In genomic region chr1:226132731-226133503, GRCh38 we compare ENCODE assay signal across 10 cellular contexts. TPM values are rescaled to one million over a fixed set of nuclear protein-coding genes. Genes with fewer than 3 reads are reported as not detected.
DNase-seq lines count a peak whose midpoint lies in the region; ATAC-seq, FAIRE-seq and TF ChIP-seq lines count a peak whose summit lies in the region.
"Had no signal": no experiment of that assay in that cellular context is flagged by ENCODE, and none has a peak within 500 bp of the region (broad histone marks: within the 10 kb centered on the region; RNA-seq: fewer than 3 reads in every experiment).

No MANE protein-coding gene starts in this region.

- no peak overlapping the region for H3K4me3 Mint-ChIP-seq in activated naive CD8-positive, alpha-beta T cell treated with anti-CD3 and anti-CD28 coated beads, Interleukin-2, amount 50 U/mL, for 24 hours
- H3K4me3 Mint-ChIP-seq in activated naive CD8-positive, alpha-beta T cell treated with anti-CD3 and anti-CD28 coated beads for 36 hours: no peak overlapping the region
- H3K4me3 Mint-ChIP-seq in activated T-cell treated with anti-CD3 and anti-CD28 coated beads, Interleukin-2, amount 50 U/mL, for 24 hours: no peak overlapping the region

- H4K91ac ChIP-seq in mesenchymal stem cell (ENCODE audit: low read length): no peak overlapping the region

- H3K36me3 Mint-ChIP-seq in activated naive CD8-positive, alpha-beta T cell treated with anti-CD3 and anti-CD28 coated beads, Interleukin-2, amount 50 U/mL, for 24 hours (ENCODE audit: low read depth): no peaks in the 10 kb centered on the region
- no peaks in the 10 kb centered on the region for H3K36me3 Mint-ChIP-seq in activated naive CD8-positive, alpha-beta T cell treated with anti-CD3 and anti-CD28 coated beads for 36 hours
- no peaks in the 10 kb centered on the region for H3K36me3 Mint-ChIP-seq in activated T-cell treated with anti-CD3 and anti-CD28 coated beads, Interleukin-2, amount 50 U/mL, for 24 hours (ENCODE audit: low read depth)

- peak overlapping the region; percentile 19 for H2AFZ ChIP-seq in keratinocyte (ENCODE audit: control insufficient read depth, low read length)
- H2AFZ ChIP-seq in mesenchymal stem cell (ENCODE audit: low read depth, low read length): no peak overlapping the region

- peak overlapping the region; percentile 35 for H3K27ac Mint-ChIP-seq in activated naive CD8-positive, alpha-beta T cell treated with anti-CD3 and anti-CD28 coated beads, Interleukin-2, amount 50 U/mL, for 24 hours
- no peak overlapping the region for H3K27ac Mint-ChIP-seq in activated naive CD8-positive, alpha-beta T cell treated with anti-CD3 and anti-CD28 coated beads for 36 hours
- no peak overlapping the region for H3K27ac Mint-ChIP-seq in activated T-cell treated with anti-CD3 and anti-CD28 coated beads, Interleukin-2, amount 50 U/mL, for 24 hours

- no peak overlapping the region for H3K9ac ChIP-seq in keratinocyte (ENCODE audit: control insufficient read depth, extremely low read depth, insufficient read depth, low read length)
- no peak overlapping the region for H3K9ac ChIP-seq in mesenchymal stem cell (ENCODE audit: low read length)

- H3K4me2 ChIP-seq in keratinocyte (ENCODE audit: control insufficient read depth, extremely low read depth, insufficient read depth, low read depth, low read length) (peak overlapping the region; percentile 20), mesenchymal stem cell (ENCODE audit: low read length, poor library complexity, severe bottlenecking) (no peak overlapping the region)

- peaks cover 22% of the 10 kb centered on the region for H3K4me1 ChIP-seq in keratinocyte (ENCODE audit: control insufficient read depth, extremely low read depth, insufficient read depth, low read length)
- H3K4me1 ChIP-seq in stomach: peaks cover 43 to 69% (median 57%) of the 10 kb centered on the region in 4 donors
- H3K4me1 ChIP-seq in SJCRH30: peaks cover 21% of the 10 kb centered on the region
- H3K4me1 ChIP-seq in mesenchymal stem cell (ENCODE audit: control insufficient read depth, insufficient read depth, low read depth, low read length): peaks cover 41% of the 10 kb centered on the region

- no peak overlapping the region for H3K18ac ChIP-seq in mesenchymal stem cell (ENCODE audit: low read depth in 1 of 2, low read length in 2 of 2)

- no peaks in the 10 kb centered on the region for H3K9me3 Mint-ChIP-seq in activated naive CD8-positive, alpha-beta T cell treated with anti-CD3 and anti-CD28 coated beads, Interleukin-2, amount 50 U/mL, for 24 hours
- H3K9me3 Mint-ChIP-seq in activated naive CD8-positive, alpha-beta T cell treated with anti-CD3 and anti-CD28 coated beads for 36 hours: no peaks in the 10 kb centered on the region
- no peaks in the 10 kb centered on the region for H3K9me3 Mint-ChIP-seq in activated T-cell treated with anti-CD3 and anti-CD28 coated beads, Interleukin-2, amount 50 U/mL, for 24 hours

- no peaks in the 10 kb centered on the region for H3K79me1 ChIP-seq in mesenchymal stem cell (replicated peaks; ENCODE audit: low read length, poor library complexity, severe bottlenecking)

- peak overlapping the region in 1 of 2 experiments; percentile 41 for H3K14ac ChIP-seq in mesenchymal stem cell (ENCODE audit: low read length in 2 of 2)

- H3K4me1 Mint-ChIP-seq in activated naive CD8-positive, alpha-beta T cell treated with anti-CD3 and anti-CD28 coated beads, Interleukin-2, amount 50 U/mL, for 24 hours: peaks cover 2% of the 10 kb centered on the region
- H3K4me1 Mint-ChIP-seq in activated naive CD8-positive, alpha-beta T cell treated with anti-CD3 and anti-CD28 coated beads for 36 hours: peaks cover 4% of the 10 kb centered on the region
- H3K4me1 Mint-ChIP-seq in activated T-cell treated with anti-CD3 and anti-CD28 coated beads, Interleukin-2, amount 50 U/mL, for 24 hours (ENCODE audit: low read depth): peaks cover under 1% of the 10 kb centered on the region

- no peaks in the 10 kb centered on the region for H3K9me3 ChIP-seq in keratinocyte (ENCODE audit: control insufficient read depth, low read depth, low read length)
- H3K9me3 ChIP-seq in stomach: no peaks in the 10 kb centered on the region
- no peaks in the 10 kb centered on the region for H3K9me3 ChIP-seq in SJCRH30 (replicated peaks)
- no peaks in the 10 kb centered on the region for H3K9me3 ChIP-seq in mesenchymal stem cell (ENCODE audit: control insufficient read depth, low read length)

- no peak overlapping the region for H3K23ac ChIP-seq in mesenchymal stem cell (ENCODE audit: low read length in 2 of 2)

- TF ChIP-seq EP300 in stomach (IDR thresholded peaks at IDR 0.05): no peak

- H3K27ac ChIP-seq in keratinocyte (ENCODE audit: control insufficient read depth, insufficient read depth, low read length) (no peak overlapping the region), stomach (peak overlapping the region; percentile 72 to 83 (median 76)), SJCRH30 (no peak overlapping the region), mesenchymal stem cell (ENCODE audit: low read length, poor library complexity, severe bottlenecking) (no peak overlapping the region)

- no peak overlapping the region for H3K4me3 ChIP-seq in keratinocyte (ENCODE audit: control insufficient read depth in 2 of 3, extremely low read depth in 1 of 3, insufficient read depth in 2 of 3, low read depth in 1 of 3, low read length in 3 of 3)
- peak overlapping the region in 1 of 4 donors; percentile 13 for H3K4me3 ChIP-seq in stomach
- H3K4me3 ChIP-seq in SJCRH30: no peak overlapping the region
- H3K4me3 ChIP-seq in mesenchymal stem cell (ENCODE audit: insufficient read depth in 1 of 2, low read depth in 1 of 2, low read length in 2 of 2): no peak overlapping the region

- no peak overlapping the region for H2BK12ac ChIP-seq in mesenchymal stem cell (ENCODE audit: low read length in 2 of 2)

- TF ChIP-seq CTCF in keratinocyte (optimal IDR thresholded peaks at IDR 0.05 in 1 of 3, IDR thresholded peaks at IDR 0.05 in 1 of 3, conservative IDR thresholded peaks at IDR 0.05 in 1 of 3; ENCODE audit: extremely low read depth in 1 of 3, insufficient read depth in 2 of 3, low read length in 3 of 3) (no peak), stomach (IDR thresholded peaks at IDR 0.05) (no peak)

- no peaks in the 10 kb centered on the region for H3K36me3 ChIP-seq in keratinocyte (ENCODE audit: control insufficient read depth in 2 of 2, extremely low read depth in 1 of 2, insufficient read depth in 2 of 2, low read length in 2 of 2)
- no peaks in the 10 kb centered on the region for H3K36me3 ChIP-seq in stomach
- no peaks in the 10 kb centered on the region for H3K36me3 ChIP-seq in SJCRH30
- peaks cover 0 to 5% of the 10 kb centered on the region in 2 experiments for H3K36me3 ChIP-seq in mesenchymal stem cell (ENCODE audit: control insufficient read depth in 1 of 2, insufficient read depth in 2 of 2, low read depth in 1 of 2, low read length in 2 of 2)

- dilution Hi-C loops in keratinocyte (cut with MboI; ENCODE audit: extremely low pct_ligation_motif_present, low sequenced_read_pairs): no loop called here

- H2AK5ac ChIP-seq in mesenchymal stem cell (ENCODE audit: low read length, severe bottlenecking): no peak overlapping the region

- no peaks in the 10 kb centered on the region for H3K27me3 Mint-ChIP-seq in activated naive CD8-positive, alpha-beta T cell treated with anti-CD3 and anti-CD28 coated beads, Interleukin-2, amount 50 U/mL, for 24 hours
- no peaks in the 10 kb centered on the region for H3K27me3 Mint-ChIP-seq in activated naive CD8-positive, alpha-beta T cell treated with anti-CD3 and anti-CD28 coated beads for 36 hours
- H3K27me3 Mint-ChIP-seq in activated T-cell treated with anti-CD3 and anti-CD28 coated beads, Interleukin-2, amount 50 U/mL, for 24 hours: no peaks in the 10 kb centered on the region

- intact Hi-C loops in stomach (cut with DNase I; ENCODE audit: low total_unique reads): no loop called here

- no peak for ATAC-seq in activated naive CD8-positive, alpha-beta T cell treated with anti-CD3 and anti-CD28 coated beads, Interleukin-2, amount 50 U/mL, for 24 hours

- no peak overlapping the region for H2BK120ac ChIP-seq in mesenchymal stem cell (ENCODE audit: low read depth, low read length)

- H4K8ac ChIP-seq in mesenchymal stem cell (ENCODE audit: low read length): no peak overlapping the region

- H4K20me1 ChIP-seq in keratinocyte (ENCODE audit: control insufficient read depth, extremely low read depth, insufficient read depth, low read length): no peaks in the 10 kb centered on the region

- no peak overlapping the region for H2BK15ac ChIP-seq in mesenchymal stem cell (ENCODE audit: low read depth, poor library complexity, severe bottlenecking)

- 32 to 47% (median 42%) methylated on average over 10 to 17 of the region's 17 CpGs for WGBS in stomach, 5 donors
- 89% methylated on average over 17 of the region's 17 CpGs for WGBS in mesenchymal stem cell

- peak; percentile 79 for FAIRE-seq in keratinocyte (lab: Jason Lieb, UNC)

- H3K79me2 ChIP-seq in keratinocyte (ENCODE audit: control insufficient read depth, insufficient read depth, low read length): no peaks in the 10 kb centered on the region

- H3K27me3 ChIP-seq in keratinocyte (ENCODE audit: control insufficient read depth, extremely low read depth, insufficient read depth, low read length): no peaks in the 10 kb centered on the region
- no peaks in the 10 kb centered on the region for H3K27me3 ChIP-seq in stomach
- no peaks in the 10 kb centered on the region for H3K27me3 ChIP-seq in SJCRH30
- H3K27me3 ChIP-seq in mesenchymal stem cell (ENCODE audit: control insufficient read depth in 1 of 2, insufficient read depth in 1 of 2, low read length in 2 of 2): peaks cover 0 to 27% of the 10 kb centered on the region in 2 experiments

- no peak overlapping the region for H3K4ac ChIP-seq in mesenchymal stem cell (ENCODE audit: low read depth in 1 of 2, low read length in 2 of 2)

- H3K9me1 ChIP-seq in keratinocyte (ENCODE audit: control insufficient read depth, extremely low read depth, insufficient read depth, low read length): no peaks in the 10 kb centered on the region

- H2BK5ac ChIP-seq in mesenchymal stem cell (ENCODE audit: low read depth, low read length, poor library complexity, severe bottlenecking): no peak overlapping the region

- DNase-seq in activated naive CD8-positive, alpha-beta T cell treated with anti-CD3 and anti-CD28 coated beads, Interleukin-2, amount 50 U/mL, for 24 hours: no peak
- no peak for DNase-seq in activated naive CD8-positive, alpha-beta T cell treated with anti-CD3 and anti-CD28 coated beads for 36 hours
- DNase-seq in HuH-7 (ENCODE audit: low spot score) (peak; percentile 8), keratinocyte (ENCODE audit: low read depth, low spot score) (no peak), stomach (peak; percentile 71), SJCRH30 (no peak), mesenchymal stem cell (no peak)
- no peak for DNase-seq in activated T-cell treated with anti-CD3 and anti-CD28 coated beads, Interleukin-2, amount 50 U/mL, for 24 hours
- DNase-seq: foreskin melanocyte, NCI-H510A had no signal

- no peak for TF ChIP-seq POLR2A in stomach (IDR thresholded peaks at IDR 0.05)

RNA-seq across cellular contexts. Expression of gene ACBD3, which starts 53.6 kb away (rescaled TPM):
- total RNA-seq in activated naive CD8-positive, alpha-beta T cell treated with anti-CD3 and anti-CD28 coated beads for 36 hours: 10 to 100 TPM; 19.2 to 19.7 TPM
- polyA plus RNA-seq in keratinocyte: 32.0 to 43.1 TPM (median 39.1 TPM) in 3 replicates
- 69.1 TPM for polyA plus RNA-seq in keratinocyte (2011; ENCODE audit: low read depth)
- polyA plus RNA-seq in keratinocyte (2011; cell fraction: cytosol; rRNA removed): 28.5 and 44.6 TPM in 2 replicates
- polyA plus RNA-seq in keratinocyte (2011; cell fraction: nucleus; rRNA removed): 33.4 and 47.8 TPM in 2 replicates
- polyA plus RNA-seq in keratinocyte (2012; ENCODE audit: low replicate concordance): 32.1 and 35.1 TPM in 2 replicates
- 8.4 to 30.0 TPM (median 18.0 TPM) in 3 replicates for polyA minus RNA-seq in keratinocyte
- 33.6 TPM for polyA minus RNA-seq in keratinocyte (2011; cell fraction: cytosol; rRNA and poly(A)+ RNA removed)
- polyA minus RNA-seq in keratinocyte (2011; cell fraction: nucleus; rRNA and poly(A)+ RNA removed): 22.4 and 37.9 TPM in 2 replicates
- total RNA-seq in stomach: 100 to 1,000 TPM in 1 of 5 donors, 10 to 100 TPM in 4; 29.9 to 132 (median 48.4) TPM
- 10 to 100 TPM in 2 of 3 donors, 1 to 10 TPM in 1; 9.1 to 35.9 (median 18.6) TPM for polyA plus RNA-seq in stomach
- total RNA-seq in SJCRH30 (2014; rRNA removed; shearing (Covaris generic)): 41.6 and 48.8 TPM in 2 replicates
- 48.4 TPM for polyA plus RNA-seq in mesenchymal stem cell (2013, experiment 1 of 2)
- polyA plus RNA-seq in mesenchymal stem cell (2013, experiment 2 of 2): 49.5 TPM

Comparison
In these comparisons a context has a peak if more than half of its experiments do, and no peak if none do; other contexts are left out.
1. DNase-seq: peak in HuH-7 (single experiment) and stomach (single experiment); none in activated naive CD8-positive, alpha-beta T cell treated with anti-CD3 and anti-CD28 coated beads, Interleukin-2, amount 50 U/mL, for 24 hours (single experiment), activated naive CD8-positive, alpha-beta T cell treated with anti-CD3 and anti-CD28 coated beads for 36 hours (single experiment), keratinocyte (single experiment), SJCRH30 (0 of 2), mesenchymal stem cell (single experiment) and activated T-cell treated with anti-CD3 and anti-CD28 coated beads, Interleukin-2, amount 50 U/mL, for 24 hours (single experiment).
2. H3K27ac ChIP-seq: peak in stomach (5 of 5); none in keratinocyte (single experiment), SJCRH30 (single experiment) and mesenchymal stem cell (single experiment).